In the genomic region with DNA sequence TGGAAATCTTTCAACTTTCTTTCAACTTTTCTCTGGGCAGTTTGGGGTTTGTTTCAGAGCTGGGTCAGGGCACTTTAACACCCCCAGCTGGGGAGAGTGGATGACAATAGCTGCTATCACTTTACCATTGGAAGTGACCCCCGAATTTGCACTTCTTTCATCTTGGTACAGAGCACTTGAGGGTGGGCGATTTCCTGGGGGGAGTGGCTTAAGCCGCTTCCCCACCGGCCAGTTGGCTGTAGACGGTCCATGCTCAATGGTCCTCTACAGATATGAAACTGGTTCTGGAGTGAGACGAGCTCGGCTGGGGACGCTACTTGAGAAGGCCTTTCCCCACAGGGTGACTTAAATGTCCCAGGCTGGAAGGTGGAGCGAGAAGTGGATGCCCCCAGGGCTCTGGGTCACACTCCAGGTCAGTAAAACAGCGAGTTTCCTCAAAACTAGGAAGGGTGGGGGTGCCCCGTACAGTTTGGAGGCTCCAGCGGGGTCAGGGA, we compare ENCODE assay signal across 18 cellular contexts. TPM values are rescaled to one million over a fixed set of nuclear protein-coding genes. Genes with fewer than 3 reads are reported as not detected.
DNase-seq lines count a peak whose midpoint lies in the region; ATAC-seq and TF ChIP-seq lines count a peak whose summit lies in the region.
"Had no signal": no experiment of that assay in that cellular context is flagged by ENCODE, and none has a peak within 500 bp of the region (broad histone marks: within the 10 kb centered on the region; RNA-seq: fewer than 3 reads in every experiment).

A gene with protein sequence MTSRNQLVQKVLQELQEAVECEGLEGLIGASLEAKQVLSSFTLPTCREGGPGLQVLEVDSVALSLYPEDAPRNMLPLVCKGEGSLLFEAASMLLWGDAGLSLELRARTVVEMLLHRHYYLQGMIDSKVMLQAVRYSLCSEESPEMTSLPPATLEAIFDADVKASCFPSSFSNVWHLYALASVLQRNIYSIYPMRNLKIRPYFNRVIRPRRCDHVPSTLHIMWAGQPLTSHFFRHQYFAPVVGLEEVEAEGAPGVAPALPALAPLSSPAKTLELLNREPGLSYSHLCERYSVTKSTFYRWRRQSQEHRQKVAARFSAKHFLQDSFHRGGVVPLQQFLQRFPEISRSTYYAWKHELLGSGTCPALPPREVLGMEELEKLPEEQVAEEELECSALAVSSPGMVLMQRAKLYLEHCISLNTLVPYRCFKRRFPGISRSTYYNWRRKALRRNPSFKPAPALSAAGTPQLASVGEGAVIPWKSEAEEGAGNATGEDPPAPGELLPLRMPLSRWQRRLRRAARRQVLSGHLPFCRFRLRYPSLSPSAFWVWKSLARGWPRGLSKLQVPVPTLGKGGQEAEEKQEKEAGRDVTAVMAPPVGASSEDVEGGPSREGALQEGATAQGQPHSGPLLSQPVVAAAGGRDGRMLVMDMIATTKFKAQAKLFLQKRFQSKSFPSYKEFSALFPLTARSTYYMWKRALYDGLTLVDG (plus strand): TSS at position 231 of the 494 bp plus-strand sequence. CDS start 8,313 bp downstream, outside the sequence.

- H3K4me1 Mint-ChIP-seq in chondrocyte (ENCODE audit: low read depth), result peaks cover 4% of the 10 kb centered on the region
- H3K4me1 Mint-ChIP-seq in natural killer cell treated with Interleukin-12 subunit alpha and Interleukin-12 subunit beta and Interleukin-15 and Interleukin-18, amount 100 ng/mL, for 72 hours (ENCODE audit: low read depth in 2 of 2), result no peaks in the 10 kb centered on the region
- H3K4me1 Mint-ChIP-seq: CD4-positive, CD25-positive, alpha-beta regulatory T cell had no signal

- H2BK5ac ChIP-seq in trophoblast cell (ENCODE audit: low read depth, low read length, poor library complexity), result no peak within 1 kb of the TSS

- no peaks in the 10 kb centered on the region for H3K36me3 ChIP-seq in H7 (replicated peaks; ENCODE audit: control insufficient read depth, insufficient read depth, low read length)
- H3K36me3 ChIP-seq in iPS-18a (ENCODE audit: control insufficient read depth, low read depth, low read length), result peaks cover 7% of the 10 kb centered on the region
- H3K36me3 ChIP-seq in trophoblast cell (ENCODE audit: control insufficient read depth in 1 of 2, insufficient read depth in 2 of 2, low read length in 2 of 2), result no peaks in the 10 kb centered on the region
- no peaks in the 10 kb centered on the region for H3K36me3 ChIP-seq in left lung

- no peak within 1 kb of the TSS for H2AFZ ChIP-seq in trophoblast cell (ENCODE audit: insufficient read depth, low read length, poor library complexity)
- H2AFZ ChIP-seq: PC-9 had no signal

- H3K27me3 Mint-ChIP-seq in chondrocyte (ENCODE audit: low read depth), result peaks cover 42% of the 10 kb centered on the region
- H3K27me3 Mint-ChIP-seq in natural killer cell treated with Interleukin-12 subunit alpha and Interleukin-12 subunit beta and Interleukin-15 and Interleukin-18, amount 100 ng/mL, for 72 hours, result peaks cover 0 to 13% of the 10 kb centered on the region in 2 donors

- no peaks in the 10 kb centered on the region for H3K79me2 ChIP-seq in trophoblast cell (ENCODE audit: control insufficient read depth, insufficient read depth, low read length, poor library complexity)

- H2BK12ac ChIP-seq in trophoblast cell (ENCODE audit: low read length), result no peak within 1 kb of the TSS

- H3K4me2 ChIP-seq in trophoblast cell (ENCODE audit: low read length), result peak within 1 kb of the TSS; percentile 18
- H3K4me2 ChIP-seq: PC-9 had no signal

- H4K12ac ChIP-seq in trophoblast cell (ENCODE audit: low read depth, low read length), result no peak within 1 kb of the TSS

- H3K27ac ChIP-seq in iPS-18a (ENCODE audit: low read length) (peak within 1 kb of the TSS; percentile 71), trophoblast cell (ENCODE audit: low read depth, low read length) (no peak within 1 kb of the TSS), left lung (no peak within 1 kb of the TSS)
- H3K27ac ChIP-seq: PC-9, SK-N-MC had no signal

- H3K9me3 Mint-ChIP-seq in chondrocyte (ENCODE audit: low read depth), result no peaks in the 10 kb centered on the region
- no peaks in the 10 kb centered on the region for H3K9me3 Mint-ChIP-seq in natural killer cell treated with Interleukin-12 subunit alpha and Interleukin-12 subunit beta and Interleukin-15 and Interleukin-18, amount 100 ng/mL, for 72 hours
- H3K9me3 Mint-ChIP-seq: CD4-positive, CD25-positive, alpha-beta regulatory T cell had no signal

- DNase-seq in H7 (peak; percentile 70), chondrocyte (ENCODE audit: low spot score) (peak; percentile 53), trophoblast cell (no peak), SHP77 (lab: John Stamatoyannopoulos, UW) (no peak), left lung (no peak)
- DNase-seq in natural killer cell treated with Interleukin-12 subunit alpha and Interleukin-12 subunit beta and Interleukin-15 and Interleukin-18, amount 100 ng/mL, for 72 hours (ENCODE audit: low spot score), result no peak
- DNase-seq: CD4-positive, CD25-positive, alpha-beta regulatory T cell; DMS79 treated with DMSO at 0.1 percent for 48 hours; GF-D8; GOT3; NCI-H1694; NCI-H2107; NCI-H345; NCI-H69 had no signal

- TF ChIP-seq CTCF in chondrocyte (IDR thresholded peaks at IDR 0.05), result no peak
- no peak for TF ChIP-seq CTCF in left lung (IDR thresholded peaks at IDR 0.05)

- no peak within 1 kb of the TSS for H3K14ac ChIP-seq in trophoblast cell (ENCODE audit: low read length)

- H2AK5ac ChIP-seq in trophoblast cell (ENCODE audit: low read length), result no peak within 1 kb of the TSS

- peak within 1 kb of the TSS; percentile 91 for H3K4me3 ChIP-seq in H7 (ENCODE audit: insufficient read depth, low read depth, low read length)
- peak within 1 kb of the TSS; percentile 78 for H3K4me3 ChIP-seq in iPS-18a (ENCODE audit: low read length)
- H3K4me3 ChIP-seq in trophoblast cell (ENCODE audit: low read depth, low read length), result no peak within 1 kb of the TSS
- no peak within 1 kb of the TSS for H3K4me3 ChIP-seq in left lung
- H3K4me3 ChIP-seq: PC-9, SK-N-MC had no signal

- no peak within 1 kb of the TSS for H3K23ac ChIP-seq in trophoblast cell (ENCODE audit: low read length)

- H3K9ac ChIP-seq in iPS-18a (ENCODE audit: low read length), result peak within 1 kb of the TSS; percentile 87
- no peak within 1 kb of the TSS for H3K9ac ChIP-seq in trophoblast cell (ENCODE audit: low read length)

- H3K4ac ChIP-seq in trophoblast cell (ENCODE audit: low read depth, low read length), result no peak within 1 kb of the TSS

- ATAC-seq in GM19328 (IDR thresholded peaks at IDR 0.05; ENCODE audit: unreplicated experiment), result no peak
- ATAC-seq in natural killer cell treated with Interleukin-12 subunit alpha and Interleukin-12 subunit beta and Interleukin-15 and Interleukin-18, amount 100 ng/mL, for 72 hours, result no peak
- ATAC-seq in left lung, result no peak

- WGBS in trophoblast cell (ENCODE audit: extremely low coverage, insufficient coverage, insufficient read length), result no CpG with 5 or more reads among the region's 12 CpGs

- H3K79me1 ChIP-seq in trophoblast cell (ENCODE audit: low read length), result no peaks in the 10 kb centered on the region

- H3K4me3 Mint-ChIP-seq in chondrocyte (ENCODE audit: unreplicated experiment), result no peak within 1 kb of the TSS
- H3K4me3 Mint-ChIP-seq in natural killer cell treated with Interleukin-12 subunit alpha and Interleukin-12 subunit beta and Interleukin-15 and Interleukin-18, amount 100 ng/mL, for 72 hours, result no peak within 1 kb of the TSS
- H3K4me3 Mint-ChIP-seq: CD4-positive, CD25-positive, alpha-beta regulatory T cell had no signal

- intact Hi-C loops in left lung (cut with DNase I), result no loop called here

- peaks cover 20% of the 10 kb centered on the region for H3K4me1 ChIP-seq in iPS-18a (ENCODE audit: control insufficient read depth, low read depth, low read length)
- H3K4me1 ChIP-seq in trophoblast cell (ENCODE audit: control insufficient read depth in 1 of 2, insufficient read depth in 2 of 2, low read length in 2 of 2), result peaks cover 7 to 13% of the 10 kb centered on the region in 2 experiments
- H3K4me1 ChIP-seq in left lung, result no peaks in the 10 kb centered on the region

- no peaks in the 10 kb centered on the region for H3K27me3 ChIP-seq in H7 (ENCODE audit: control insufficient read depth, insufficient read depth, low read length)
- H3K27me3 ChIP-seq in iPS-18a (ENCODE audit: control insufficient read depth, insufficient read depth, low read length), result no peaks in the 10 kb centered on the region
- no peaks in the 10 kb centered on the region for H3K27me3 ChIP-seq in trophoblast cell (ENCODE audit: insufficient read depth, low read length)
- H3K27me3 ChIP-seq in left lung, result peaks cover 0 to 5% of the 10 kb centered on the region in 2 donors

- H3K18ac ChIP-seq in trophoblast cell (ENCODE audit: low read length), result no peak within 1 kb of the TSS

- no peaks in the 10 kb centered on the region for H3K36me3 Mint-ChIP-seq in chondrocyte (ENCODE audit: low read depth)
- H3K36me3 Mint-ChIP-seq in natural killer cell treated with Interleukin-12 subunit alpha and Interleukin-12 subunit beta and Interleukin-15 and Interleukin-18, amount 100 ng/mL, for 72 hours, result no peaks in the 10 kb centered on the region
- H3K36me3 Mint-ChIP-seq: CD4-positive, CD25-positive, alpha-beta regulatory T cell had no signal

- no peak within 1 kb of the TSS for H4K8ac ChIP-seq in trophoblast cell (ENCODE audit: low read depth, low read length)

- no peak within 1 kb of the TSS for H2BK120ac ChIP-seq in trophoblast cell (ENCODE audit: insufficient read depth, low read length, poor library complexity)

- H3K9me3 ChIP-seq in iPS-18a (ENCODE audit: control insufficient read depth, low read depth, low read length), result no peaks in the 10 kb centered on the region
- H3K9me3 ChIP-seq in trophoblast cell (ENCODE audit: insufficient read depth, low read depth, low read length), result no peaks in the 10 kb centered on the region
- no peaks in the 10 kb centered on the region for H3K9me3 ChIP-seq in left lung

- H3K27ac Mint-ChIP-seq in chondrocyte (ENCODE audit: unreplicated experiment), result no peak within 1 kb of the TSS
- no peak within 1 kb of the TSS for H3K27ac Mint-ChIP-seq in natural killer cell treated with Interleukin-12 subunit alpha and Interleukin-12 subunit beta and Interleukin-15 and Interleukin-18, amount 100 ng/mL, for 72 hours

- no peak within 1 kb of the TSS for H4K91ac ChIP-seq in trophoblast cell (ENCODE audit: low read depth, low read length)

RNA-seq across cellular contexts. Expression of the gene that starts here (rescaled TPM):
- total RNA-seq in H7 (2014; rRNA removed; shearing (Covaris generic)), result 139 and 140 TPM in 2 replicates
- not detected in 3 replicates for total RNA-seq in chondrocyte
- polyA plus RNA-seq in trophoblast cell (2013), result 0.01 TPM in 1 of 2 replicates, not detected in the other
- total RNA-seq in natural killer cell treated with Interleukin-12 subunit alpha and Interleukin-12 subunit beta and Interleukin-15 and Interleukin-18, amount 100 ng/mL, for 72 hours, result not detected
- total RNA-seq in left lung, result not detected
- total RNA-seq: CD4-positive, CD25-positive, alpha-beta regulatory T cell; PC-9 had no signal
- polyA plus RNA-seq: CD4-positive, CD25-positive, alpha-beta regulatory T cell had no signal

Comparison
In these comparisons a context has a peak if more than half of its experiments do, and no peak if none do; other contexts are left out.
1. RNA of the gene that starts here (total RNA-seq): 139 to 140 TPM in H7; not detected in chondrocyte, not detected in natural killer cell treated with Interleukin-12 subunit alpha and Interleukin-12 subunit beta and Interleukin-15 and Interleukin-18, amount 100 ng/mL, for 72 hours and not detected in left lung; every median in the first group is over 100 times any median in the second.
2. Peak in DNase-seq in chondrocyte; RNA of the gene not detected or under 1 TPM.
3. H3K4me3 ChIP-seq: peak in H7 (single experiment) and iPS-18a (single experiment); none in trophoblast cell (single experiment) and left lung (0 of 2).